8 cellular contexts compared by ENCODE assay signal in the genomic region with DNA sequence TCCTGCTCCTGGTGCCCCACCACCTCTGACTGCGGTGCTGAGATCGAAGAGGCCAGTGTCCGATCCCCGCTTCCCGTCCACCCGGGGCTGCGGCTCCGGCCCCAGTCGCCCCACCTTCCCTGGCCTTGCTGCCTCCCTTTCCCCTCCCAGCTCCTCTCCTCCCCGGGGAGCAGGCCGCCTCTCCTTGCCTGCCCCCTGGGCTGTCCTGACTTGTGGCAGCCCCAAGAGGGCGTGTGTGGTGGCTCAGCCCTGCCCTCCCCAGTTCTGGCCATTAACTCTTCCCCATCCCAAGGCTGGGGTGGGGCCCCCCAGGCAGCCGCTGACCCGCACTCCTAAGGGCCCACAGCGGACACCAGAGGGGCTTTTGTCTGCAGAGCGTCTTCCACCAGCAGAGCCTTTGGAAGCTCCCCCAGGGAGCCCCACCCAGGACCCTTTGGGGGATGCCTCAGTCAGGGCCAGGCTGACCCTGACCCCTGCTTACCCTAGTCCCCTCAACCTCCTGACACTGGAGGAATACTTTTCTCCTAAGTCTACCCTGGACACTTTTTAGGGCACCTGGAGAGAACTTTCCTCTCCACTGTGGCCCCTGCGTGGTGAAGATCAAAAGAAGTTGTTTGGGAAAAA. TPM values are rescaled to one million over a fixed set of nuclear protein-coding genes. Genes with fewer than 3 reads are reported as not detected.
DNase-seq lines count a peak whose midpoint lies in the region; ATAC-seq and TF ChIP-seq lines count a peak whose summit lies in the region.

No MANE protein-coding gene starts in this region.

- peak overlapping the region; percentile 43 for H3K9ac ChIP-seq in HUES64 (ENCODE audit: low read depth, low read length)

- no peak overlapping the region for H3K27ac ChIP-seq in HUES64 (ENCODE audit: low read depth, low read length)
- H3K27ac ChIP-seq in left ventricle myocardium inferior (replicated peaks): peak overlapping the region; percentile 40
- H3K27ac ChIP-seq in gastrocnemius medialis: peak overlapping the region; percentile 67 to 80 (median 75)

- TF ChIP-seq CTCF in left ventricle myocardium inferior (IDR thresholded peaks at IDR 0.05; ENCODE audit: borderline replicate concordance) (peak; percentile 62), gastrocnemius medialis (IDR thresholded peaks at IDR 0.05 in 4 of 5, conservative IDR thresholded peaks at IDR 0.05 in 1 of 5) (peak; percentile 51 to 74 (median 56))

- H3K4me1 Mint-ChIP-seq in activated T-helper 17 cell treated with anti-CD3 and anti-CD28 coated beads, Interleukin-2, amount 50 U/mL, for 72 hours: peaks cover 9% of the 10 kb centered on the region

- peak; percentile 25 to 39 for TF ChIP-seq POLR2A in gastrocnemius medialis (IDR thresholded peaks at IDR 0.05)

- peaks cover 59% of the 10 kb centered on the region for H3K27me3 ChIP-seq in HUES64 (ENCODE audit: insufficient read depth, low read length)
- peaks cover 50% of the 10 kb centered on the region for H3K27me3 ChIP-seq in left ventricle myocardium inferior (ENCODE audit: low read depth)
- H3K27me3 ChIP-seq in gastrocnemius medialis: no peaks in the 10 kb centered on the region

- no peaks in the 10 kb centered on the region for H3K36me3 Mint-ChIP-seq in activated T-helper 17 cell treated with anti-CD3 and anti-CD28 coated beads, Interleukin-2, amount 50 U/mL, for 72 hours (ENCODE audit: low read depth)

- 11% methylated on average over 16 of the region's 17 CpGs for WGBS in HUES64

- DNase-seq in GF-D8 (lab: John Stamatoyannopoulos, UW) (peak; percentile 66), left ventricle myocardium inferior (no peak), gastrocnemius medialis (peak in 1 of 2 donors; percentile 43), NCI-H128 (lab: John Stamatoyannopoulos, UW; ENCODE audit: unreplicated experiment) (no peak)
- DNase-seq in NK-92 treated with Interleukin-12 subunit alpha and Interleukin-12 subunit beta, amount 100 ng/mL, for 24 hours (lab: John Stamatoyannopoulos, UW): no peak

- peak overlapping the region; percentile 64 for H3K4me3 Mint-ChIP-seq in activated T-helper 17 cell treated with anti-CD3 and anti-CD28 coated beads, Interleukin-2, amount 50 U/mL, for 72 hours

- no peak overlapping the region for H3K27ac Mint-ChIP-seq in activated T-helper 17 cell treated with anti-CD3 and anti-CD28 coated beads, Interleukin-2, amount 50 U/mL, for 72 hours

- no peaks in the 10 kb centered on the region for H3K9me3 Mint-ChIP-seq in activated T-helper 17 cell treated with anti-CD3 and anti-CD28 coated beads, Interleukin-2, amount 50 U/mL, for 72 hours

- intact Hi-C loops in left ventricle myocardium inferior (cut with micrococcal nuclease): no loop called here
- intact Hi-C loops in gastrocnemius medialis (cut with DNase I; ENCODE audit: low total_unique reads): loop anchor here (2.0 kb wide), 1 partner anchor 18 kb away; no protein-coding TSS in a partner anchor

- H3K4me3 ChIP-seq in HUES64 (ENCODE audit: low read length) (peak overlapping the region; percentile 49), left ventricle myocardium inferior (peak overlapping the region; percentile 73), gastrocnemius medialis (peak overlapping the region; percentile 64 to 75 (median 70))

- no peaks in the 10 kb centered on the region for H3K9me3 ChIP-seq in HUES64 (ENCODE audit: insufficient read depth, low read depth, low read length)
- no peaks in the 10 kb centered on the region for H3K9me3 ChIP-seq in left ventricle myocardium inferior (replicated peaks)
- H3K9me3 ChIP-seq in gastrocnemius medialis: no peaks in the 10 kb centered on the region

- peaks cover 11% of the 10 kb centered on the region for H3K27me3 Mint-ChIP-seq in activated T-helper 17 cell treated with anti-CD3 and anti-CD28 coated beads, Interleukin-2, amount 50 U/mL, for 72 hours

- ATAC-seq in GM21360 (IDR thresholded peaks at IDR 0.05; ENCODE audit: unreplicated experiment): peak; percentile 42
- ATAC-seq in activated T-helper 17 cell treated with anti-CD3 and anti-CD28 coated beads, Interleukin-2, amount 50 U/mL, for 72 hours (replicated peaks): peak; percentile 61
- ATAC-seq in gastrocnemius medialis: peak; percentile 77 to 83

- in situ Hi-C loops in gastrocnemius medialis (cut with MboI; ENCODE audit: low sequenced_read_pairs in 4 of 4): loop anchor here in 1 of 4 donors (25.0 kb wide), 1 partner anchor 140 kb away; a partner anchor contains a TSS

- H3K36me3 ChIP-seq in HUES64 (ENCODE audit: insufficient read depth, low read length): no peaks in the 10 kb centered on the region
- no peaks in the 10 kb centered on the region for H3K36me3 ChIP-seq in left ventricle myocardium inferior
- no peaks in the 10 kb centered on the region for H3K36me3 ChIP-seq in gastrocnemius medialis

- H3K4me1 ChIP-seq in HUES64 (ENCODE audit: insufficient read depth, low read length): peaks cover 13% of the 10 kb centered on the region; the same call in 1 of the 2 replicates
- H3K4me1 ChIP-seq in left ventricle myocardium inferior: peaks cover 32% of the 10 kb centered on the region
- H3K4me1 ChIP-seq in gastrocnemius medialis: peaks cover 7 to 9% of the 10 kb centered on the region in 2 donors

RNA-seq across cellular contexts. Expression of a gene that starts 16.7 kb away (rescaled TPM):
- polyA plus RNA-seq in HUES64 (2013, experiment 1 of 2): 8.6 TPM
- 11.8 TPM for polyA plus RNA-seq in HUES64 (2013, experiment 2 of 2)
- total RNA-seq in activated T-helper 17 cell treated with anti-CD3 and anti-CD28 coated beads, Interleukin-2, amount 50 U/mL, for 72 hours: under 1 TPM; 0.22 to 0.82 TPM
- total RNA-seq in left ventricle myocardium inferior (1.3 TPM), gastrocnemius medialis (1 to 10 TPM in 1 of 4 donors, under 1 TPM in 3; 0.13 to 2.8 (median 0.77) TPM)

RNA-seq across cellular contexts. Expression of a gene that starts 38.5 kb away (rescaled TPM):
- polyA plus RNA-seq in HUES64 (2013, experiment 1 of 2): 8.7 TPM
- polyA plus RNA-seq in HUES64 (2013, experiment 2 of 2): 10.2 TPM
- total RNA-seq in activated T-helper 17 cell treated with anti-CD3 and anti-CD28 coated beads, Interleukin-2, amount 50 U/mL, for 72 hours: 10 to 100 TPM in 1 of 2 donors, 1 to 10 TPM in 1; 9.1 to 20.0 TPM
- total RNA-seq in left ventricle myocardium inferior (4.3 TPM), gastrocnemius medialis (10 to 100 TPM in 3 of 4 donors, 1 to 10 TPM in 1; 7.4 to 35.1 (median 15.8) TPM)

RNA-seq across cellular contexts. Expression of a gene that starts 50.1 kb away (rescaled TPM):
- polyA plus RNA-seq in HUES64 (2013, experiment 1 of 2): 20.1 TPM
- 19.4 TPM for polyA plus RNA-seq in HUES64 (2013, experiment 2 of 2)
- 100 to 1,000 TPM; 346 to 386 TPM for total RNA-seq in activated T-helper 17 cell treated with anti-CD3 and anti-CD28 coated beads, Interleukin-2, amount 50 U/mL, for 72 hours
- 21.0 TPM for total RNA-seq in left ventricle myocardium inferior
- 10 to 100 TPM; 13.9 to 22.5 (median 20.3) TPM for total RNA-seq in gastrocnemius medialis

RNA-seq across cellular contexts. Expression of a gene that starts 53.6 kb away (rescaled TPM):
- 85.9 TPM for polyA plus RNA-seq in HUES64 (2013, experiment 1 of 2)
- 75.9 TPM for polyA plus RNA-seq in HUES64 (2013, experiment 2 of 2)
- 100 to 1,000 TPM in 1 of 2 donors, 10 to 100 TPM in 1; 56.4 to 125 TPM for total RNA-seq in activated T-helper 17 cell treated with anti-CD3 and anti-CD28 coated beads, Interleukin-2, amount 50 U/mL, for 72 hours
- total RNA-seq in left ventricle myocardium inferior (61.0 TPM), gastrocnemius medialis (10 to 100 TPM; 45.4 to 61.7 (median 49.5) TPM)

Comparison
In these comparisons a context has a peak if more than half of its experiments do, and no peak if none do; other contexts are left out.
1. RNA of a gene that starts 50.1 kb away (total RNA-seq): 346 to 386 TPM in activated T-helper 17 cell treated with anti-CD3 and anti-CD28 coated beads, Interleukin-2, amount 50 U/mL, for 72 hours; 13.9 to 22.5 TPM in gastrocnemius medialis and 21.0 TPM in left ventricle myocardium inferior (single experiment); every median in the first group is over 10 times any median in the second.
2. Peak in every context shown above with its lines, with median percentiles within 50 percentile points of each other: ATAC-seq and H3K4me3 ChIP-seq.